ENCODE assay signal across 27 cellular contexts in genomic region chr22:37255558-37256006, GRCh38. TPM values are rescaled to one million over a fixed set of nuclear protein-coding genes. Genes with fewer than 3 reads are reported as not detected.
DNase-seq lines count a peak whose midpoint lies in the region; ATAC-seq and TF ChIP-seq lines count a peak whose summit lies in the region.
"Had no signal": no experiment of that assay in that cellular context is flagged by ENCODE, and none has a peak within 500 bp of the region (broad histone marks: within the 10 kb centered on the region; RNA-seq: fewer than 3 reads in every experiment).

No MANE protein-coding gene starts in this region.

- no peak overlapping the region for H3K4me3 Mint-ChIP-seq in T-helper 2 cell treated with Interferon-gamma antibody and Interleukin-4, amounts not matched to agents 5 μg/mL and 100 μg/mL, for 36 hours
- H3K4me3 Mint-ChIP-seq in activated T-helper 17 cell treated with anti-CD3 and anti-CD28 coated beads, Interleukin-2, amount 50 U/mL, for 72 hours: peak overlapping the region; percentile 55
- H3K4me3 Mint-ChIP-seq in natural killer cell: no peak overlapping the region
- H3K4me3 Mint-ChIP-seq: activated CD4-positive, alpha-beta memory T cell treated with anti-CD3 and anti-CD28 coated beads, Interleukin-2, amount 10 ng/mL, durations not matched to agents 7 days and 5 days; effector memory CD8-positive, alpha-beta T cell had no signal

- H3K4me3 ChIP-seq in HEK293 (ENCODE audit: low read depth, low read length) (no peak overlapping the region), dorsolateral prefrontal cortex (no peak overlapping the region), MG63 (no peak overlapping the region)
- H3K4me3 ChIP-seq: body of pancreas, lower lobe of right lung, smooth muscle cell, transverse colon had no signal

- DNase-seq in T-helper 2 cell treated with Interferon-gamma antibody and Interleukin-4, amounts not matched to agents 5 μg/mL and 100 μg/mL, for 36 hours (ENCODE audit: low spot score): no peak
- DNase-seq in T-helper 2 cell (no peak), natural killer cell (no peak), AG08395 (ENCODE audit: low spot score) (no peak), dorsolateral prefrontal cortex (no peak), MG63 (no peak)
- DNase-seq: activated CD4-positive, alpha-beta memory T cell treated with anti-CD3 and anti-CD28 coated beads, Interleukin-2, amount 10 ng/mL, durations not matched to agents 7 days and 5 days; activated CD4-positive, CD25-positive, alpha-beta regulatory T cell; body of pancreas; Caco-2; DND-41; effector memory CD8-positive, alpha-beta T cell; kidney; NCI-H1417 treated with DMSO at 0.1 percent for 48 hours; NCI-H2107; NCI-H524; NK-92 treated with Interleukin-12 subunit alpha and Interleukin-12 subunit beta, amount 100 ng/mL, for 24 hours; stimulated activated naive CD4-positive, alpha-beta T cell treated with Interleukin-2 at 50 U/mL for 16 hours; T1000; transverse colon had no signal

- H3K4me1 Mint-ChIP-seq in T-helper 2 cell treated with Interferon-gamma antibody and Interleukin-4, amounts not matched to agents 5 μg/mL and 100 μg/mL, for 36 hours (ENCODE audit: low read depth): peaks cover 29% of the 10 kb centered on the region
- peaks cover 21% of the 10 kb centered on the region for H3K4me1 Mint-ChIP-seq in activated T-helper 17 cell treated with anti-CD3 and anti-CD28 coated beads, Interleukin-2, amount 50 U/mL, for 72 hours
- peaks cover 3 to 11% of the 10 kb centered on the region in 2 donors for H3K4me1 Mint-ChIP-seq in natural killer cell

- H3K4me1 ChIP-seq in HEK293 (ENCODE audit: control insufficient read depth, insufficient read depth, low read length): no peaks in the 10 kb centered on the region; the same call in 1 of the 2 replicates
- H3K4me1 ChIP-seq: Caco-2 had no signal

- H3K36me3 ChIP-seq in HEK293 (ENCODE audit: control insufficient read depth in 2 of 2, insufficient read depth in 1 of 2, low read length in 2 of 2) (no peaks in the 10 kb centered on the region), MG63 (no peaks in the 10 kb centered on the region)
- H3K36me3 ChIP-seq: lower lobe of right lung, transverse colon had no signal

- POLR2A ChIA-PET in HEK293 (lab: Yijun Ruan, JAX): no interaction called here

- H3K36me3 Mint-ChIP-seq in T-helper 2 cell treated with Interferon-gamma antibody and Interleukin-4, amounts not matched to agents 5 μg/mL and 100 μg/mL, for 36 hours (ENCODE audit: low read depth): no peaks in the 10 kb centered on the region
- H3K36me3 Mint-ChIP-seq in activated T-helper 17 cell treated with anti-CD3 and anti-CD28 coated beads, Interleukin-2, amount 50 U/mL, for 72 hours (ENCODE audit: low read depth): no peaks in the 10 kb centered on the region
- no peaks in the 10 kb centered on the region for H3K36me3 Mint-ChIP-seq in natural killer cell

- ATAC-seq in activated T-helper 17 cell treated with anti-CD3 and anti-CD28 coated beads, Interleukin-2, amount 50 U/mL, for 72 hours (replicated peaks): no peak
- no peak for ATAC-seq in natural killer cell
- ATAC-seq: body of pancreas; effector memory CD8-positive, alpha-beta T cell had no signal

- H3K27me3 ChIP-seq in dorsolateral prefrontal cortex: peaks cover 0 to 66% (median 11%) of the 10 kb centered on the region in 45 donors
- no peaks in the 10 kb centered on the region; the same call in 1 of the 2 replicates for H3K27me3 ChIP-seq in MG63
- H3K27me3 ChIP-seq: body of pancreas had no signal

- no peaks in the 10 kb centered on the region for H3K9me3 Mint-ChIP-seq in T-helper 2 cell treated with Interferon-gamma antibody and Interleukin-4, amounts not matched to agents 5 μg/mL and 100 μg/mL, for 36 hours
- no peaks in the 10 kb centered on the region for H3K9me3 Mint-ChIP-seq in activated T-helper 17 cell treated with anti-CD3 and anti-CD28 coated beads, Interleukin-2, amount 50 U/mL, for 72 hours
- H3K9me3 Mint-ChIP-seq in natural killer cell: no peaks in the 10 kb centered on the region
- H3K9me3 Mint-ChIP-seq: activated CD4-positive, alpha-beta memory T cell treated with anti-CD3 and anti-CD28 coated beads, Interleukin-2, amount 10 ng/mL, durations not matched to agents 7 days and 5 days; effector memory CD8-positive, alpha-beta T cell had no signal

- CTCF ChIA-PET in HEK293 (lab: Yijun Ruan, JAX): interaction anchor here (0.5 to 1.2 kb wide), 2 partner anchors 56 to 61 kb away, joined by 4 to 5 read pairs; no protein-coding TSS in a partner anchor

- H3K27ac ChIP-seq in HEK293 (ENCODE audit: extremely low read depth, low read depth, low read length): no peak overlapping the region
- H3K27ac ChIP-seq in dorsolateral prefrontal cortex: no peak overlapping the region
- H3K27ac ChIP-seq: body of pancreas, lower lobe of right lung, transverse colon had no signal

- no peaks in the 10 kb centered on the region for H3K9me3 ChIP-seq in HEK293 (ENCODE audit: control insufficient read depth, insufficient read depth, low read depth, low read length)
- no peaks in the 10 kb centered on the region for H3K9me3 ChIP-seq in MG63
- H3K9me3 ChIP-seq: body of pancreas, Caco-2, lower lobe of right lung, transverse colon had no signal

- intact Hi-C loops in natural killer cell (cut with micrococcal nuclease): no loop called here
- intact Hi-C loops in dorsolateral prefrontal cortex (cut with DNase I): no loop called here

- H3K27ac Mint-ChIP-seq in T-helper 2 cell treated with Interferon-gamma antibody and Interleukin-4, amounts not matched to agents 5 μg/mL and 100 μg/mL, for 36 hours: peak overlapping the region; percentile 66
- H3K27ac Mint-ChIP-seq in activated T-helper 17 cell treated with anti-CD3 and anti-CD28 coated beads, Interleukin-2, amount 50 U/mL, for 72 hours: peak overlapping the region; percentile 88
- H3K27ac Mint-ChIP-seq in natural killer cell: no peak overlapping the region
- H3K27ac Mint-ChIP-seq: activated CD4-positive, alpha-beta memory T cell treated with anti-CD3 and anti-CD28 coated beads, Interleukin-2, amount 10 ng/mL, durations not matched to agents 7 days and 5 days had no signal

- TF ChIP-seq CTCF in HEK293 (tag by site-specific recombination; IDR thresholded peaks at IDR 0.05): no peak
- TF ChIP-seq CTCF in natural killer cell (IDR thresholded peaks at IDR 0.05): peak; percentile 17
- no peak for TF ChIP-seq CTCF in dorsolateral prefrontal cortex (IDR thresholded peaks at IDR 0.05 in 54 of 56, conservative IDR thresholded peaks at IDR 0.05 in 2 of 56; ENCODE audit: low read depth in 1 of 56, partially characterized antibody in 56 of 56)

- peaks cover 5% of the 10 kb centered on the region for H3K27me3 Mint-ChIP-seq in T-helper 2 cell treated with Interferon-gamma antibody and Interleukin-4, amounts not matched to agents 5 μg/mL and 100 μg/mL, for 36 hours (ENCODE audit: low read depth)
- H3K27me3 Mint-ChIP-seq in activated T-helper 17 cell treated with anti-CD3 and anti-CD28 coated beads, Interleukin-2, amount 50 U/mL, for 72 hours: no peaks in the 10 kb centered on the region
- H3K27me3 Mint-ChIP-seq in natural killer cell (ENCODE audit: low read depth in 2 of 2): peaks cover 0 to 9% of the 10 kb centered on the region in 2 donors

TF ChIP-seq in HEK293, 187 proteins besides CTCF, POLR2A, EP300 and RAD21 (continues in another document):
- TF ChIP-seq GLI4 (tag by site-specific recombination; IDR thresholded peaks at IDR 0.05) (0 out of 2 replicates have a peak, but pooled peaks have one; percentile 78), ZNF114 (tag by site-specific recombination; IDR thresholded peaks at IDR 0.05) (0 out of 2 replicates have a peak, but pooled peaks have one; percentile 62), ZNF266 (tag by site-specific recombination; IDR thresholded peaks at IDR 0.05; ENCODE audit: low read depth) (0 out of 2 replicates have a peak, but pooled peaks have one; percentile 30), SALL2 (tag by site-specific recombination; IDR thresholded peaks at IDR 0.05; ENCODE audit: borderline replicate concordance) (peak; percentile 92), ZNF366 (tag by site-specific recombination; conservative IDR thresholded peaks at IDR 0.05) (peak; percentile 100)
- TF ChIP-seq, protein P1, sequence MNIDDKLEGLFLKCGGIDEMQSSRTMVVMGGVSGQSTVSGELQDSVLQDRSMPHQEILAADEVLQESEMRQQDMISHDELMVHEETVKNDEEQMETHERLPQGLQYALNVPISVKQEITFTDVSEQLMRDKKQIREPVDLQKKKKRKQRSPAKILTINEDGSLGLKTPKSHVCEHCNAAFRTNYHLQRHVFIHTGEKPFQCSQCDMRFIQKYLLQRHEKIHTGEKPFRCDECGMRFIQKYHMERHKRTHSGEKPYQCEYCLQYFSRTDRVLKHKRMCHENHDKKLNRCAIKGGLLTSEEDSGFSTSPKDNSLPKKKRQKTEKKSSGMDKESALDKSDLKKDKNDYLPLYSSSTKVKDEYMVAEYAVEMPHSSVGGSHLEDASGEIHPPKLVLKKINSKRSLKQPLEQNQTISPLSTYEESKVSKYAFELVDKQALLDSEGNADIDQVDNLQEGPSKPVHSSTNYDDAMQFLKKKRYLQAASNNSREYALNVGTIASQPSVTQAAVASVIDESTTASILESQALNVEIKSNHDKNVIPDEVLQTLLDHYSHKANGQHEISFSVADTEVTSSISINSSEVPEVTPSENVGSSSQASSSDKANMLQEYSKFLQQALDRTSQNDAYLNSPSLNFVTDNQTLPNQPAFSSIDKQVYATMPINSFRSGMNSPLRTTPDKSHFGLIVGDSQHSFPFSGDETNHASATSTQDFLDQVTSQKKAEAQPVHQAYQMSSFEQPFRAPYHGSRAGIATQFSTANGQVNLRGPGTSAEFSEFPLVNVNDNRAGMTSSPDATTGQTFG (tag by site-specific recombination; IDR thresholded peaks at IDR 0.05; ENCODE audit: borderline replicate concordance): peak; percentile 36; the same call in 1 of the 2 replicates

RNA-seq across cellular contexts. Expression of gene RAC2, which starts 11.5 kb away (rescaled TPM):
- total RNA-seq in activated T-helper 17 cell treated with anti-CD3 and anti-CD28 coated beads, Interleukin-2, amount 50 U/mL, for 72 hours: 1,000 to 10,000 TPM in 1 of 2 donors, 100 to 1,000 TPM in 1; 674 to 1,069 TPM
- 100 to 1,000 TPM; 647 to 744 (median 741) TPM for total RNA-seq in natural killer cell
- total RNA-seq in dorsolateral prefrontal cortex: 10 to 100 TPM in 7 of 120 experiments, 1 to 10 TPM in 113; 1.2 to 18.5 (median 4.7) TPM
- total RNA-seq in MG63 (2014; rRNA removed; shearing (Covaris generic); ENCODE audit: low replicate concordance): not detected in 2 replicates

RNA-seq across cellular contexts. Expression of gene CYTH4, which starts 26.7 kb away (rescaled TPM):
- 100 to 1,000 TPM in 1 of 2 donors, 10 to 100 TPM in 1; 53.7 to 124 TPM for total RNA-seq in activated T-helper 17 cell treated with anti-CD3 and anti-CD28 coated beads, Interleukin-2, amount 50 U/mL, for 72 hours
- 100 to 1,000 TPM; 219 to 260 (median 249) TPM for total RNA-seq in natural killer cell
- total RNA-seq in dorsolateral prefrontal cortex: 10 to 100 TPM in 38 of 120 experiments, 1 to 10 TPM in 82; 1.1 to 29.9 (median 8.1) TPM
- total RNA-seq in MG63 (2014; rRNA removed; shearing (Covaris generic); ENCODE audit: low replicate concordance): 0.36 TPM in 1 of 2 replicates, not detected in the other
- total RNA-seq: Caco-2, smooth muscle cell had no signal

RNA-seq across cellular contexts. Expression of gene SSTR3, which starts 43.3 kb away (rescaled TPM):
- 10 to 100 TPM in 1 of 2 donors, 1 to 10 TPM in 1; 2.6 to 16.2 TPM for total RNA-seq in activated T-helper 17 cell treated with anti-CD3 and anti-CD28 coated beads, Interleukin-2, amount 50 U/mL, for 72 hours
- under 1 TPM; 0.20 to 0.64 (median 0.23) TPM for total RNA-seq in natural killer cell
- 10 to 100 TPM in 104 of 120 experiments, 1 to 10 TPM in 16; 2.8 to 26.3 (median 13.6) TPM for total RNA-seq in dorsolateral prefrontal cortex
- not detected in 2 replicates for total RNA-seq in MG63 (2014; rRNA removed; shearing (Covaris generic); ENCODE audit: low replicate concordance)
- total RNA-seq: A172, Caco-2, lower lobe of right lung, M059J, pulmonary artery endothelial cell, smooth muscle cell had no signal

Comparison
In these comparisons a context has a peak if more than half of its experiments do, and no peak if none do; other contexts are left out.
1. H3K27ac Mint-ChIP-seq: peak in T-helper 2 cell treated with Interferon-gamma antibody and Interleukin-4, amounts not matched to agents 5 μg/mL and 100 μg/mL, for 36 hours (single experiment) and activated T-helper 17 cell treated with anti-CD3 and anti-CD28 coated beads, Interleukin-2, amount 50 U/mL, for 72 hours (single experiment); none in natural killer cell (0 of 2).
2. RNA of gene RAC2, which starts 11.5 kb away (total RNA-seq): 674 to 1,069 TPM in activated T-helper 17 cell treated with anti-CD3 and anti-CD28 coated beads, Interleukin-2, amount 50 U/mL, for 72 hours and 647 to 744 TPM in natural killer cell; 1.2 to 18.5 TPM in dorsolateral prefrontal cortex and not detected in MG63; every median in the first group is over 10 times any median in the second.